ENCODE assay signal across 34 cellular contexts in the genomic region with DNA sequence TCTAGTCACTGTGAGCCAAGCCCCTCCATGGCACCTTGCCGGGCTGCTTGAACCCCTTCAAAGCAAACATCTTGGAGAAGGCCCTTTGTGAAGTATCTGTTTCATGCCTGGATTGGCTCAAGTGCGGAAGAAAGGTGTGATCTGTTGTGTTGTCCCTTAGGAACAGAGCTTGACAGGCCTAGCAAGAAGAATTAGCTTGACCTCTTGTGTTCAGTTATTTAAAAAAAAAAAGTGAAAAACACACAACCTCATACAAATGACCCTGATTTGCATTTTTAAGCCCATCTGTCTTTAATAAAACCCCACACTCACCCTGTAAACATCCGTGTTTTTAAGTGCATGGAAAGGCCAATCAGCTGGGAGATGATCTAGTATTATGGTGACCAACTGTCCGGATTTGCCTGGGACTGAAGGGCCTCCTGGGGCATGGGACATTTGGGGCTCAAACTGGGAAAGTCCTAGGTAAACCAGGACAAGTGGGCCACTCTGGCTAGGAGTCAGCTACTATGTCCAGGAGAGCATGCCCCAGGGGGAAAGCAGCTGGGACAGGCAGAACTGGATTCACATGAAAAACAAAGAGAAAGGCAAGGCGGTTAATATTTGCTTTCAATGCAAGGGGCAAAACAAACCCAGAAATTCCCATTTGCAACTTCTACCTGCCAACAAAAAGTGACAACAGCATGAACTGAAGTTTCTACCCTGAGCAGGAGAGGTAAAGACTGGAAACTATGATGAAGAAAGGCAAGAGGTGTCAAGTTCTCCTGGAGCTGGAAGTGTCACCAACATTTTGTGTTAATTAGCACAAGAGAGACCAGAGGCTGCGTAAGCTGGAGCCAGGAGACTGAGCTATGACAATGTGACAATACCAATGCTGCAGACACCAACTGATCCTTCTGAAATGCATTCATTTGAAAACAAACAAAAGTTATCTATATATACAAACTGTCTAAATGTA.
DNase-seq lines count a peak whose midpoint lies in the region; ATAC-seq, FAIRE-seq and TF ChIP-seq lines count a peak whose summit lies in the region.
"Had no signal": no experiment of that assay in that cellular context is flagged by ENCODE, and none has a peak within 500 bp of the region (broad histone marks: within the 10 kb centered on the region; RNA-seq: fewer than 3 reads in every experiment).

No MANE protein-coding gene starts in this region.

- SMC1A ChIA-PET in GM12878 (lab: Charles Lee; ENCODE audit: uncharacterized antibody, unreplicated experiment), result interaction anchor here (0.8 to 1.3 kb wide), 3 partner anchors 9 to 31 kb away, joined by 3 to 4 read pairs (median 3); no protein-coding TSS in a partner anchor

- RAD21 ChIA-PET in GM12878 (lab: Charles Lee; ENCODE audit: unreplicated experiment), result interaction anchor here (1.2 kb wide), 1 partner anchor 29 kb away, joined by 3 read pairs; no protein-coding TSS in a partner anchor

- H3K27me3 Mint-ChIP-seq in mesothelial cell of epicardium (ENCODE audit: low read depth), result no peaks in the 10 kb centered on the region
- H3K27me3 Mint-ChIP-seq: activated CD8-positive, alpha-beta memory T cell treated with anti-CD3 and anti-CD28 coated beads, Interleukin-2, amount 10 ng/mL, durations not matched to agents 7 days and 5 days had no signal

- peak overlapping the region; percentile 75 for H3K27ac Mint-ChIP-seq in mesothelial cell of epicardium
- H3K27ac Mint-ChIP-seq: activated CD8-positive, alpha-beta memory T cell treated with anti-CD3 and anti-CD28 coated beads, Interleukin-2, amount 10 ng/mL, durations not matched to agents 7 days and 5 days; activated T-cell treated with anti-CD3 and anti-CD28 coated beads, Interleukin-2, amount 50 U/mL, for 72 hours; HFFc6 had no signal

- H3K4me1 ChIP-seq in mammary epithelial cell (ENCODE audit: insufficient read depth, low read length) (no peaks in the 10 kb centered on the region), GM12878 (ENCODE audit: control insufficient read depth, insufficient read depth, low read length) (peaks cover 3% of the 10 kb centered on the region; the same call in 1 of the 2 replicates)
- H3K4me1 ChIP-seq: A549, BE2C, sigmoid colon had no signal

- WGBS in mammary epithelial cell (ENCODE audit: low coverage, missing lambda C conversion rate), result 73% methylated on average over 6 of the region's 6 CpGs
- WGBS in GM12878 (ENCODE audit: insufficient coverage, insufficient replicate concordance, low lambda C conversion rate, missing lambda C conversion rate), result 68% methylated on average over 6 of the region's 6 CpGs

- H3K79me2 ChIP-seq in mammary epithelial cell (ENCODE audit: insufficient read depth, low read length), result peaks cover 12% of the 10 kb centered on the region
- no peaks in the 10 kb centered on the region for H3K79me2 ChIP-seq in GM12878 (ENCODE audit: control insufficient read depth, insufficient read depth, low read length)

- BruUV-seq in mammary epithelial cell (replicated peaks; lab: Mats Ljungman, UMichigan) (no TSS peak), GM12878 (replicated peaks; lab: Mats Ljungman, UMichigan) (no TSS peak)

- TF ChIP-seq CTCF in mammary epithelial cell (conservative IDR thresholded peaks at IDR 0.05 in 1 of 2, IDR thresholded peaks at IDR 0.05 in 1 of 2; ENCODE audit: extremely low read depth in 1 of 2, insufficient read depth in 1 of 2, low read depth in 1 of 2, low read length in 2 of 2), result no peak
- TF ChIP-seq CTCF in GM12878 (IDR thresholded peaks at IDR 0.05 in 2 of 3, conservative IDR thresholded peaks at IDR 0.05 in 1 of 3; ENCODE audit: control insufficient read depth in 2 of 3, extremely low read depth in 1 of 3, insufficient read depth in 1 of 3, low read depth in 3 of 3, low read length in 3 of 3), result no peak
- no peak for TF ChIP-seq CTCF in mesothelial cell of epicardium (IDR thresholded peaks at IDR 0.05; ENCODE audit: unreplicated experiment)

- peak; percentile 38 for FAIRE-seq in GM12878 (lab: Jason Lieb, UNC)
- FAIRE-seq: A549, bronchial epithelial cell, urothelium cell line had no signal

- CTCF ChIA-PET in mammary epithelial cell (lab: Charles Lee; ENCODE audit: low non-redundant PET), result interaction anchor here (0.5 kb wide), 1 partner anchor 20 kb away, joined by 4 read pairs; no protein-coding TSS in a partner anchor
- CTCF ChIA-PET in GM12878 (lab: Yijun Ruan, JAX), result interaction anchor here (1.4 to 2.0 kb wide), 2 partner anchors 23 to 87 kb away, joined by 3 to 4 read pairs; no protein-coding TSS in a partner anchor

- peaks cover 12% of the 10 kb centered on the region for H3K36me3 Mint-ChIP-seq in mesothelial cell of epicardium
- H3K36me3 Mint-ChIP-seq: activated CD8-positive, alpha-beta memory T cell treated with anti-CD3 and anti-CD28 coated beads, Interleukin-2, amount 10 ng/mL, durations not matched to agents 7 days and 5 days had no signal

- H3K27ac ChIP-seq in mammary epithelial cell (ENCODE audit: insufficient read depth, low read depth, low read length), result no peak overlapping the region
- H3K27ac ChIP-seq in GM12878 (ENCODE audit: control insufficient read depth, insufficient read depth), result no peak overlapping the region
- H3K27ac ChIP-seq: colonic mucosa, heart right ventricle, KMS-11, PC-9, sigmoid colon, suprapubic skin had no signal

- no peak overlapping the region for H2AFZ ChIP-seq in mammary epithelial cell (ENCODE audit: low read depth, low read length)
- no peak overlapping the region for H2AFZ ChIP-seq in GM12878 (ENCODE audit: control insufficient read depth, low read depth, low read length)
- H2AFZ ChIP-seq: PC-9 had no signal

- no peaks in the 10 kb centered on the region for H3K36me3 ChIP-seq in mammary epithelial cell (ENCODE audit: insufficient read depth, low read length)
- no peaks in the 10 kb centered on the region for H3K36me3 ChIP-seq in GM12878 (ENCODE audit: control insufficient read depth in 2 of 2, insufficient read depth in 2 of 2, low read length in 1 of 2)
- H3K36me3 ChIP-seq: BE2C, colonic mucosa, heart right ventricle, sigmoid colon, suprapubic skin had no signal

- H3K4me3 Mint-ChIP-seq in mesothelial cell of epicardium, result no peak overlapping the region
- H3K4me3 Mint-ChIP-seq: activated CD8-positive, alpha-beta memory T cell treated with anti-CD3 and anti-CD28 coated beads, Interleukin-2, amount 10 ng/mL, durations not matched to agents 7 days and 5 days; activated T-cell treated with anti-CD3 and anti-CD28 coated beads, Interleukin-2, amount 50 U/mL, for 72 hours; HFFc6; neural crest cell had no signal

- H3K27me3 ChIP-seq in mammary epithelial cell (ENCODE audit: insufficient read depth, low read length) (no peaks in the 10 kb centered on the region), GM12878 (replicated peaks in 1 of 2; ENCODE audit: control insufficient read depth in 2 of 2, insufficient read depth in 2 of 2, low read length in 1 of 2) (no peaks in the 10 kb centered on the region)
- H3K27me3 ChIP-seq: BE2C, colonic mucosa, sigmoid colon, suprapubic skin had no signal

- no peak for TF ChIP-seq EP300 in GM12878 (IDR thresholded peaks at IDR 0.05; ENCODE audit: borderline replicate concordance in 1 of 2, control insufficient read depth in 1 of 2, low read depth in 2 of 2, low read length in 2 of 2)

- H3K4me3 ChIP-seq in mammary epithelial cell (replicated peaks in 1 of 3; ENCODE audit: insufficient read depth in 1 of 3, low read depth in 2 of 3, low read length in 3 of 3) (no peak overlapping the region), GM12878 (no peak overlapping the region)
- H3K4me3 ChIP-seq: A549, colonic mucosa, heart right ventricle, lung, PC-9, sigmoid colon, suprapubic skin had no signal

- H3K4me2 ChIP-seq in mammary epithelial cell (ENCODE audit: insufficient read depth, low read depth, low read length), result no peak overlapping the region
- H3K4me2 ChIP-seq in GM12878 (ENCODE audit: control insufficient read depth, insufficient read depth), result no peak overlapping the region
- H3K4me2 ChIP-seq: A549, KMS-11, PC-9 had no signal

- dilution Hi-C loops in mammary epithelial cell (cut with HindIII; ENCODE audit: low sequenced_read_pairs), result no loop called here

- H3K9me3 Mint-ChIP-seq in mesothelial cell of epicardium, result peaks cover 4% of the 10 kb centered on the region

- H3K9me3 ChIP-seq in mammary epithelial cell (replicated peaks; ENCODE audit: insufficient read depth, low read length), result no peaks in the 10 kb centered on the region
- H3K9me3 ChIP-seq in GM12878 (replicated peaks; ENCODE audit: control insufficient read depth, insufficient read depth, low read length), result peaks cover 3% of the 10 kb centered on the region; the same call in 2 of the 3 replicates
- H3K9me3 ChIP-seq: A549, BE2C, colonic mucosa, heart right ventricle, sigmoid colon, suprapubic skin had no signal

- H4K20me1 ChIP-seq in mammary epithelial cell (ENCODE audit: insufficient read depth, low read length) (no peaks in the 10 kb centered on the region), GM12878 (ENCODE audit: control insufficient read depth, insufficient read depth) (no peaks in the 10 kb centered on the region)

- no peak for TF ChIP-seq RAD21 in GM12878 (IDR thresholded peaks at IDR 0.05; ENCODE audit: insufficient read depth, low read depth, low read length)

- H3K9ac ChIP-seq in mammary epithelial cell (ENCODE audit: insufficient read depth, low read length) (no peak overlapping the region), GM12878 (ENCODE audit: control insufficient read depth, insufficient read depth, low read length) (no peak overlapping the region)
- H3K9ac ChIP-seq: KMS-11 had no signal

- in situ Hi-C loops in T47D (cut with HindIII; ENCODE audit: low pct_unique_long_range_greater_than_20kb, low sequenced_read_pairs), result no loop called here
- in situ Hi-C loops in mammary epithelial cell (cut with MboI; ENCODE audit: low sequenced_read_pairs in 2 of 2), result no loop called here
- in situ Hi-C loops in GM12878 (cut with MboI), result no loop called here

- H3K4me1 Mint-ChIP-seq in mesothelial cell of epicardium, result peaks cover 27% of the 10 kb centered on the region
- H3K4me1 Mint-ChIP-seq: activated CD8-positive, alpha-beta memory T cell treated with anti-CD3 and anti-CD28 coated beads, Interleukin-2, amount 10 ng/mL, durations not matched to agents 7 days and 5 days had no signal

- no peak for TF ChIP-seq POLR2A in GM12878 (IDR thresholded peaks at IDR 0.05; ENCODE audit: low read depth, low read length)

- DNase-seq in T47D (ENCODE audit: low read depth in 1 of 2, low spot score in 1 of 2) (peak; percentile 65 to 95), mammary epithelial cell (no peak), GM12878 (ENCODE audit: low read depth, low spot score) (no peak), mesothelial cell of epicardium (ENCODE audit: low spot score in 2 of 2, unreplicated experiment in 2 of 2) (no peak), cerebellar cortex (ENCODE audit: low spot score) (no peak), NCI-H2227 (lab: John Stamatoyannopoulos, UW; ENCODE audit: unreplicated experiment) (no peak), DMS 273 treated with DMSO at 0.1 percent for 48 hours (lab: John Stamatoyannopoulos, UW) (no peak)
- DNase-seq in activated naive CD4-positive, alpha-beta T cell (lab: John Stamatoyannopoulos, UW), result no peak
- DNase-seq: activated CD4-positive, CD25-positive, alpha-beta regulatory T cell; activated CD8-positive, alpha-beta memory T cell treated with anti-CD3 and anti-CD28 coated beads, Interleukin-2, amount 10 ng/mL, durations not matched to agents 7 days and 5 days; activated naive CD4-positive, alpha-beta T cell treated with Interleukin-2 at 50 U/mL for 16 hours; activated T-cell treated with anti-CD3 and anti-CD28 coated beads, Interleukin-2, amount 50 U/mL, for 72 hours; BE2C; colonic mucosa; COR-L47; DND-41; effector CD8-positive, alpha-beta T cell; foreskin melanocyte; heart right ventricle; HFFc6; NCI-H1436 treated with DMSO at 0.1 percent for 48 hours; NCI-H524; NK-92 treated with Interleukin-12 subunit alpha and Interleukin-12 subunit beta, amount 100 ng/mL, for 24 hours; PC-9; SHP77 treated with DMSO at 0.1 percent for 48 hours; sigmoid colon; stimulated activated naive CD4-positive, alpha-beta T cell had no signal

- ATAC-seq in GM12878, result no peak
- ATAC-seq: A549; activated CD8-positive, alpha-beta memory T cell treated with anti-CD3 and anti-CD28 coated beads, Interleukin-2, amount 10 ng/mL, durations not matched to agents 7 days and 5 days; activated T-cell treated with anti-CD3 and anti-CD28 coated beads, Interleukin-2, amount 50 U/mL, for 72 hours had no signal

- POLR2A ChIA-PET in GM12878 (lab: Charles Lee), result interaction anchor here (0.7 to 2.1 kb wide), 4 partner anchors 12 to 36 kb away, joined by 3 to 6 read pairs (median 5); no protein-coding TSS in a partner anchor

- intact Hi-C loops in mammary epithelial cell (cut with micrococcal nuclease) (no loop called here), GM12878 (cut with micrococcal nuclease; ENCODE audit: unreplicated experiment) (no loop called here)

Comparison
In these comparisons a context has a peak if more than half of its experiments do, and no peak if none do; other contexts are left out.
1. DNase-seq: peak in T47D (2 of 2); none in mammary epithelial cell (single experiment), GM12878 (single experiment), mesothelial cell of epicardium (0 of 2), cerebellar cortex (single experiment), NCI-H2227 (single experiment), DMS 273 treated with DMSO at 0.1 percent for 48 hours (single experiment) and activated naive CD4-positive, alpha-beta T cell (0 of 4).